Comparison of ENCODE assay signal across 27 cellular contexts in genomic region chr7:129616530-129616929, GRCh38. TPM values are rescaled to one million over a fixed set of nuclear protein-coding genes. Genes with fewer than 3 reads are reported as not detected.
A peak's percentile ranks its signal among the peaks of the same experiment; 100 is the strongest.
DNase-seq lines count a peak whose midpoint lies in the region; ATAC-seq and TF ChIP-seq lines count a peak whose summit lies in the region.
"Had no signal": no experiment of that assay in that cellular context is flagged by ENCODE, and none has a peak within 500 bp of the region (broad histone marks: within the 10 kb centered on the region; RNA-seq: fewer than 3 reads in every experiment).

No MANE protein-coding gene starts in this region.

- H3K27me3 Mint-ChIP-seq in activated naive CD4-positive, alpha-beta T cell treated with anti-CD3 and anti-CD28 coated beads, Interleukin-2, amount 10 ng/mL, durations not matched to agents 7 days and 5 days, result no peaks in the 10 kb centered on the region
- no peaks in the 10 kb centered on the region for H3K27me3 Mint-ChIP-seq in nephron progenitor cell (ENCODE audit: low read depth, poor library complexity)
- H3K27me3 Mint-ChIP-seq: activated CD8-positive, alpha-beta T cell treated with anti-CD3 and anti-CD28 coated beads for 36 hours; effector memory CD8-positive, alpha-beta T cell had no signal

- peak overlapping the region; percentile 16 for H3K27ac ChIP-seq in KOPT-K1 (ENCODE audit: low read depth, low read length, poor library complexity, severe bottlenecking)
- H3K27ac ChIP-seq: body of pancreas, C4-2B, neural progenitor cell, prostate gland, SJCRH30, skin epidermis, thyroid gland had no signal

- TF ChIP-seq CTCF in nephron progenitor cell (IDR thresholded peaks at IDR 0.05), result no peak

- no peaks in the 10 kb centered on the region for H3K9me3 Mint-ChIP-seq in activated naive CD4-positive, alpha-beta T cell treated with anti-CD3 and anti-CD28 coated beads, Interleukin-2, amount 10 ng/mL, durations not matched to agents 7 days and 5 days
- no peaks in the 10 kb centered on the region for H3K9me3 Mint-ChIP-seq in activated naive CD4-positive, alpha-beta T cell treated with anti-CD3 and anti-CD28 coated beads, Interleukin-2, amount 50 U/mL, for 72 hours
- H3K9me3 Mint-ChIP-seq in nephron progenitor cell, result peaks cover 19% of the 10 kb centered on the region
- H3K9me3 Mint-ChIP-seq: activated CD8-positive, alpha-beta T cell treated with anti-CD3 and anti-CD28 coated beads for 36 hours; activated naive CD4-positive, alpha-beta T cell treated with anti-CD3 and anti-CD28 coated beads for 36 hours; effector memory CD8-positive, alpha-beta T cell; T-helper 2 cell treated with Interferon-gamma antibody and Interleukin-4, amounts not matched to agents 5 μg/mL and 100 μg/mL, for 36 hours had no signal

- no peaks in the 10 kb centered on the region for H3K36me3 ChIP-seq in KOPT-K1 (ENCODE audit: insufficient read depth, low read length)
- H3K36me3 ChIP-seq: neural progenitor cell, prostate gland, SJCRH30, thyroid gland had no signal

- H3K4me3 Mint-ChIP-seq in activated naive CD4-positive, alpha-beta T cell treated with anti-CD3 and anti-CD28 coated beads, Interleukin-2, amount 10 ng/mL, durations not matched to agents 7 days and 5 days, result no peak overlapping the region
- no peak overlapping the region for H3K4me3 Mint-ChIP-seq in nephron progenitor cell
- H3K4me3 Mint-ChIP-seq: activated CD8-positive, alpha-beta T cell treated with anti-CD3 and anti-CD28 coated beads for 36 hours; activated naive CD4-positive, alpha-beta T cell treated with anti-CD3 and anti-CD28 coated beads for 36 hours; neural progenitor cell; T-helper 2 cell treated with Interferon-gamma antibody and Interleukin-4, amounts not matched to agents 5 μg/mL and 100 μg/mL, for 36 hours had no signal

- H3K9me3 ChIP-seq in KOPT-K1 (ENCODE audit: insufficient read depth, low read length, poor library complexity, severe bottlenecking), result no peaks in the 10 kb centered on the region
- H3K9me3 ChIP-seq: body of pancreas, prostate gland, SJCRH30, thyroid gland had no signal

- H3K36me3 Mint-ChIP-seq in activated naive CD4-positive, alpha-beta T cell treated with anti-CD3 and anti-CD28 coated beads, Interleukin-2, amount 10 ng/mL, durations not matched to agents 7 days and 5 days, result peaks cover 19% of the 10 kb centered on the region
- H3K36me3 Mint-ChIP-seq in activated naive CD4-positive, alpha-beta T cell treated with anti-CD3 and anti-CD28 coated beads, Interleukin-2, amount 50 U/mL, for 72 hours, result peaks cover 0 to 7% of the 10 kb centered on the region in 2 donors
- peaks cover 39% of the 10 kb centered on the region for H3K36me3 Mint-ChIP-seq in nephron progenitor cell (ENCODE audit: low read depth)

- CTCF ChIA-PET in activated naive CD4-positive, alpha-beta T cell treated with anti-CD3 and anti-CD28 coated beads, Interleukin-2, amount 10 ng/mL, durations not matched to agents 7 days and 5 days (lab: Charles Lee), result interaction anchor here (1.1 to 1.5 kb wide), 3 partner anchors 18 to 274 kb away, joined by 3 read pairs; no protein-coding TSS in a partner anchor

- H3K4me1 Mint-ChIP-seq in activated naive CD4-positive, alpha-beta T cell treated with anti-CD3 and anti-CD28 coated beads, Interleukin-2, amount 10 ng/mL, durations not matched to agents 7 days and 5 days, result peaks cover 54% of the 10 kb centered on the region
- H3K4me1 Mint-ChIP-seq in nephron progenitor cell, result peaks cover 34% of the 10 kb centered on the region

- H3K27ac Mint-ChIP-seq in activated naive CD4-positive, alpha-beta T cell treated with anti-CD3 and anti-CD28 coated beads, Interleukin-2, amount 10 ng/mL, durations not matched to agents 7 days and 5 days, result peak overlapping the region; percentile 31
- no peak overlapping the region for H3K27ac Mint-ChIP-seq in activated naive CD4-positive, alpha-beta T cell treated with anti-CD3 and anti-CD28 coated beads, Interleukin-2, amount 50 U/mL, for 72 hours
- peak overlapping the region; percentile 58 for H3K27ac Mint-ChIP-seq in nephron progenitor cell
- H3K27ac Mint-ChIP-seq: activated CD8-positive, alpha-beta T cell treated with anti-CD3 and anti-CD28 coated beads for 36 hours; activated naive CD4-positive, alpha-beta T cell treated with anti-CD3 and anti-CD28 coated beads for 36 hours; neural progenitor cell; T-helper 2 cell treated with Interferon-gamma antibody and Interleukin-4, amounts not matched to agents 5 μg/mL and 100 μg/mL, for 36 hours had no signal

- no peak for DNase-seq in activated naive CD4-positive, alpha-beta T cell treated with anti-CD3 and anti-CD28 coated beads, Interleukin-2, amount 10 ng/mL, durations not matched to agents 7 days and 5 days
- no peak for DNase-seq in activated naive CD4-positive, alpha-beta T cell treated with anti-CD3 and anti-CD28 coated beads, Interleukin-2, amount 50 U/mL, for 72 hours (ENCODE audit: low spot score in 2 of 2)
- DNase-seq in amniotic epithelial cell (ENCODE audit: low read depth) (peak; percentile 43), nephron progenitor cell (no peak), CD1c-positive myeloid dendritic cell (ENCODE audit: extremely low spot score) (no peak)
- DNase-seq: activated CD4-positive, CD25-positive, alpha-beta regulatory T cell; activated CD8-positive, alpha-beta T cell treated with anti-CD3 and anti-CD28 coated beads for 36 hours; activated naive CD4-positive, alpha-beta T cell treated with anti-CD3 and anti-CD28 coated beads for 36 hours; body of pancreas; effector memory CD8-positive, alpha-beta T cell; left colon; NCI-H187; NCI-H2227 treated with DMSO at 0.1 percent for 48 hours; NCI-H774; PC-3; SJCRH30; stimulated activated CD4-positive, alpha-beta T cell treated with anti-CD3 and anti-CD28 coated beads, Interleukin-2, amount 100 ng/mL, for 48 hours; stimulated activated naive CD4-positive, alpha-beta T cell treated with Interleukin-2 at 50 U/mL for 16 hours; thyroid gland had no signal

- ATAC-seq in activated naive CD4-positive, alpha-beta T cell treated with anti-CD3 and anti-CD28 coated beads, Interleukin-2, amount 50 U/mL, for 72 hours, result no peak
- ATAC-seq in HG02870 (IDR thresholded peaks at IDR 0.05; ENCODE audit: unreplicated experiment) (no peak), HG02981 (IDR thresholded peaks at IDR 0.05; ENCODE audit: unreplicated experiment) (no peak)
- ATAC-seq: activated CD8-positive, alpha-beta T cell treated with anti-CD3 and anti-CD28 coated beads for 36 hours; body of pancreas; effector memory CD8-positive, alpha-beta T cell; left colon; PC-3 had no signal

RNA-seq across cellular contexts. Expression of gene NRF1, which starts 5.0 kb away (rescaled TPM):
- 10 to 100 TPM; 15.6 to 21.7 TPM for total RNA-seq in activated naive CD4-positive, alpha-beta T cell treated with anti-CD3 and anti-CD28 coated beads, Interleukin-2, amount 50 U/mL, for 72 hours

Comparison
In these comparisons a context has a peak if more than half of its experiments do, and no peak if none do; other contexts are left out.
1. H3K27ac Mint-ChIP-seq: peak in activated naive CD4-positive, alpha-beta T cell treated with anti-CD3 and anti-CD28 coated beads, Interleukin-2, amount 10 ng/mL, durations not matched to agents 7 days and 5 days (single experiment) and nephron progenitor cell (single experiment); none in activated naive CD4-positive, alpha-beta T cell treated with anti-CD3 and anti-CD28 coated beads, Interleukin-2, amount 50 U/mL, for 72 hours (0 of 2).